In genomic region chr6:4270799-4271198, GRCh38 we compare ENCODE assay signal across 18 cellular contexts.
DNase-seq lines count a peak whose midpoint lies in the region; ATAC-seq, FAIRE-seq and TF ChIP-seq lines count a peak whose summit lies in the region.
"Had no signal": no experiment of that assay in that cellular context is flagged by ENCODE, and none has a peak within 500 bp of the region (broad histone marks: within the 10 kb centered on the region; RNA-seq: fewer than 3 reads in every experiment).

No MANE protein-coding gene starts in this region.

- no peak for FAIRE-seq in D721Med (lab: Jason Lieb, UNC)
- FAIRE-seq: GM12891, H1 had no signal

- no peaks in the 10 kb centered on the region for H3K27me3 Mint-ChIP-seq in neural progenitor cell (ENCODE audit: insufficient read depth, low read depth)

- peaks cover 3% of the 10 kb centered on the region for H3K4me1 Mint-ChIP-seq in neural progenitor cell
- H3K4me1 Mint-ChIP-seq: activated T-helper 17 cell treated with anti-CD3 and anti-CD28 coated beads, Interleukin-2, amount 50 U/mL, for 72 hours had no signal

- no peaks in the 10 kb centered on the region for H3K27me3 ChIP-seq in PC-3 (ENCODE audit: low read length)
- no peaks in the 10 kb centered on the region for H3K27me3 ChIP-seq in neural progenitor cell
- H3K27me3 ChIP-seq: gastroesophageal sphincter, right atrium auricular region had no signal

- no peak overlapping the region for H3K4me3 ChIP-seq in PC-3 (ENCODE audit: low read length)
- H3K4me3 ChIP-seq in epithelial cell of esophagus (ENCODE audit: low read length): no peak overlapping the region
- H3K4me3 ChIP-seq in neural progenitor cell: no peak overlapping the region
- H3K4me3 ChIP-seq: gastroesophageal sphincter, lung, right atrium auricular region had no signal

- TF ChIP-seq CTCF in PC-3 (conservative IDR thresholded peaks at IDR 0.05; ENCODE audit: low read depth, low read length): no peak
- no peak for TF ChIP-seq CTCF in epithelial cell of esophagus (IDR thresholded peaks at IDR 0.05; ENCODE audit: insufficient read depth, low read depth, low read length, missing control alignments)
- no peak for TF ChIP-seq CTCF in D721Med (IDR thresholded peaks at IDR 0.05; ENCODE audit: insufficient read depth, missing control alignments)
- TF ChIP-seq CTCF in neural progenitor cell (IDR thresholded peaks at IDR 0.05): no peak

- peak; percentile 85 for ATAC-seq in PC-3
- ATAC-seq: activated CD8-positive, alpha-beta T cell treated with anti-CD3 and anti-CD28 coated beads for 36 hours; activated T-helper 17 cell treated with anti-CD3 and anti-CD28 coated beads, Interleukin-2, amount 50 U/mL, for 72 hours; gastroesophageal sphincter had no signal

- CTCF ChIA-PET in PC-3 (lab: Charles Lee): no interaction called here

- no peaks in the 10 kb centered on the region for H3K9me2 ChIP-seq in PC-3 (replicated peaks; ENCODE audit: low read length)

- H3K9me3 ChIP-seq in PC-3 (ENCODE audit: low read length) (no peaks in the 10 kb centered on the region), neural progenitor cell (ENCODE audit: low read depth) (no peaks in the 10 kb centered on the region)
- H3K9me3 ChIP-seq: gastroesophageal sphincter, right atrium auricular region had no signal

- POLR2A ChIA-PET in PC-3 (lab: Charles Lee; ENCODE audit: unreplicated experiment): no interaction called here

- H3K4me1 ChIP-seq in PC-3 (ENCODE audit: insufficient read depth, low read length): peaks cover 10% of the 10 kb centered on the region; the same call in 1 of the 2 replicates
- no peaks in the 10 kb centered on the region for H3K4me1 ChIP-seq in neural progenitor cell
- H3K4me1 ChIP-seq: gastroesophageal sphincter, right atrium auricular region had no signal

- intact Hi-C loops in PC-3 (cut with micrococcal nuclease): no loop called here

- no peaks in the 10 kb centered on the region for H3K79me2 ChIP-seq in PC-3 (ENCODE audit: low read length)
- H3K79me2 ChIP-seq in neural progenitor cell (ENCODE audit: low read depth): no peaks in the 10 kb centered on the region

- H3K36me3 Mint-ChIP-seq in neural progenitor cell: no peaks in the 10 kb centered on the region

- no peaks in the 10 kb centered on the region for H3K9me3 Mint-ChIP-seq in neural progenitor cell
- H3K9me3 Mint-ChIP-seq: activated CD8-positive, alpha-beta T cell treated with anti-CD3 and anti-CD28 coated beads for 36 hours; activated T-helper 17 cell treated with anti-CD3 and anti-CD28 coated beads, Interleukin-2, amount 50 U/mL, for 72 hours had no signal

- peak; percentile 63 for DNase-seq in GM03348 (ENCODE audit: low spot score)
- DNase-seq in PC-3: peak; percentile 87
- peak; percentile 79 for DNase-seq in epithelial cell of esophagus (ENCODE audit: low read depth)
- DNase-seq in renal cortical epithelial cell (ENCODE audit: low read depth): peak; percentile 27
- no peak for DNase-seq in HuH-7 (ENCODE audit: low spot score)
- DNase-seq in D721Med (ENCODE audit: insufficient read length, low spot score): no peak
- DNase-seq in neural progenitor cell (ENCODE audit: low spot score): no peak
- DNase-seq: activated CD8-positive, alpha-beta T cell treated with anti-CD3 and anti-CD28 coated beads for 36 hours; DND-41; NCI-H2081 treated with DMSO at 0.1 percent for 48 hours; T-helper 1 cell had no signal

- BruUV-seq in PC-3 (replicated peaks; lab: Mats Ljungman, UMichigan): no TSS peak

- H3K27ac Mint-ChIP-seq in neural progenitor cell: no peak overlapping the region
- H3K27ac Mint-ChIP-seq: activated CD8-positive, alpha-beta T cell treated with anti-CD3 and anti-CD28 coated beads for 36 hours; activated T-helper 17 cell treated with anti-CD3 and anti-CD28 coated beads, Interleukin-2, amount 50 U/mL, for 72 hours had no signal

- H3K27ac ChIP-seq in PC-3 (ENCODE audit: low read length) (no peak overlapping the region), neural progenitor cell (no peak overlapping the region)
- H3K27ac ChIP-seq: gastroesophageal sphincter, right atrium auricular region, VCaP had no signal

- H2AFZ ChIP-seq in PC-3 (ENCODE audit: low read length): no peak overlapping the region
- H2AFZ ChIP-seq in neural progenitor cell (replicated peaks): no peak overlapping the region

- H3K9ac ChIP-seq in PC-3 (ENCODE audit: low read length) (no peak overlapping the region), neural progenitor cell (no peak overlapping the region)

- H3K4me2 ChIP-seq in PC-3 (ENCODE audit: low read length): no peak overlapping the region
- H3K4me2 ChIP-seq in neural progenitor cell: no peak overlapping the region

- H3K36me3 ChIP-seq in PC-3 (ENCODE audit: low read depth, low read length) (no peaks in the 10 kb centered on the region), neural progenitor cell (no peaks in the 10 kb centered on the region)
- H3K36me3 ChIP-seq: gastroesophageal sphincter, right atrium auricular region had no signal

- H3F3A ChIP-seq in PC-3 (ENCODE audit: low read length, unreplicated experiment): no peaks in the 10 kb centered on the region
- no peaks in the 10 kb centered on the region for H3F3A ChIP-seq in neural progenitor cell (ENCODE audit: low read depth)

- H4K20me1 ChIP-seq in PC-3 (ENCODE audit: low read length) (no peaks in the 10 kb centered on the region), neural progenitor cell (ENCODE audit: low read depth) (no peaks in the 10 kb centered on the region)

- no peak overlapping the region for H3K4me3 Mint-ChIP-seq in neural progenitor cell
- H3K4me3 Mint-ChIP-seq: activated CD8-positive, alpha-beta T cell treated with anti-CD3 and anti-CD28 coated beads for 36 hours; activated T-helper 17 cell treated with anti-CD3 and anti-CD28 coated beads, Interleukin-2, amount 50 U/mL, for 72 hours had no signal

Comparison
In these comparisons a context has a peak if more than half of its experiments do, and no peak if none do; other contexts are left out.
1. DNase-seq: peak in GM03348 (single experiment), PC-3 (single experiment), epithelial cell of esophagus (single experiment) and renal cortical epithelial cell (single experiment); none in HuH-7 (single experiment), D721Med (single experiment) and neural progenitor cell (single experiment).